16 cellular contexts compared by ENCODE assay signal in genomic region chr14:32383337-32384009, GRCh38. TPM values are rescaled to one million over a fixed set of nuclear protein-coding genes. Genes with fewer than 3 reads are reported as not detected.
A peak's percentile ranks its signal among the peaks of the same experiment; 100 is the strongest.
DNase-seq lines count a peak whose midpoint lies in the region; ATAC-seq, FAIRE-seq and TF ChIP-seq lines count a peak whose summit lies in the region.
"Had no signal": no experiment of that assay in that cellular context is flagged by ENCODE, and none has a peak within 500 bp of the region (broad histone marks: within the 10 kb centered on the region; RNA-seq: fewer than 3 reads in every experiment).

No MANE protein-coding gene starts in this region.

- H3K9me3 ChIP-seq in keratinocyte (ENCODE audit: control insufficient read depth, low read depth, low read length) = no peaks in the 10 kb centered on the region
- H3K9me3 ChIP-seq: A549; BLaER1 treated with 17β-estradiol and CSF1 and Interleukin-3, amounts not matched to agents 10 nM and 100 nM had no signal

- H3K27ac ChIP-seq in dorsolateral prefrontal cortex = peak overlapping the region in 41 of 59 donors; percentile 3 to 76 (median 44)
- H3K27ac ChIP-seq in keratinocyte (ENCODE audit: control insufficient read depth, insufficient read depth, low read length) = peak overlapping the region; percentile 78
- H3K27ac ChIP-seq: A549; BLaER1 treated with 17β-estradiol and CSF1 and Interleukin-3, amounts not matched to agents 10 nM and 100 nM; HL-60 had no signal

- H3K4me3 ChIP-seq in dorsolateral prefrontal cortex (no peak overlapping the region), keratinocyte (ENCODE audit: control insufficient read depth in 2 of 3, extremely low read depth in 1 of 3, insufficient read depth in 2 of 3, low read depth in 1 of 3, low read length in 3 of 3) (no peak overlapping the region)
- H3K4me3 ChIP-seq: A549; BLaER1 treated with 17β-estradiol and CSF1 and Interleukin-3, amounts not matched to agents 10 nM and 100 nM had no signal

- peak; percentile 36 for FAIRE-seq in keratinocyte (lab: Jason Lieb, UNC)
- FAIRE-seq: A549, HTR-8/SVneo had no signal

- dilution Hi-C loops in keratinocyte (cut with MboI; ENCODE audit: extremely low pct_ligation_motif_present, low sequenced_read_pairs) = no loop called here

- H3K9me1 ChIP-seq in keratinocyte (ENCODE audit: control insufficient read depth, extremely low read depth, insufficient read depth, low read length) = no peaks in the 10 kb centered on the region

- H3K27me3 ChIP-seq in dorsolateral prefrontal cortex (no peaks in the 10 kb centered on the region), keratinocyte (ENCODE audit: control insufficient read depth, extremely low read depth, insufficient read depth, low read length) (no peaks in the 10 kb centered on the region)
- H3K27me3 ChIP-seq: BLaER1 treated with 17β-estradiol and CSF1 and Interleukin-3, amounts not matched to agents 10 nM and 100 nM had no signal

- no peaks in the 10 kb centered on the region for H4K20me1 ChIP-seq in keratinocyte (ENCODE audit: control insufficient read depth, extremely low read depth, insufficient read depth, low read length)
- H4K20me1 ChIP-seq: BLaER1 treated with 17β-estradiol and CSF1 and Interleukin-3, amounts not matched to agents 10 nM and 100 nM had no signal

- TF ChIP-seq CTCF in dorsolateral prefrontal cortex (IDR thresholded peaks at IDR 0.05 in 54 of 56, conservative IDR thresholded peaks at IDR 0.05 in 2 of 56; ENCODE audit: low read depth in 1 of 56, partially characterized antibody in 56 of 56) = no peak
- no peak for TF ChIP-seq CTCF in keratinocyte (optimal IDR thresholded peaks at IDR 0.05 in 1 of 3, IDR thresholded peaks at IDR 0.05 in 1 of 3, conservative IDR thresholded peaks at IDR 0.05 in 1 of 3; ENCODE audit: extremely low read depth in 1 of 3, insufficient read depth in 2 of 3, low read length in 3 of 3)

- no peak for ATAC-seq in HG03175 (IDR thresholded peaks at IDR 0.05; ENCODE audit: unreplicated experiment)
- ATAC-seq: Panc1 had no signal

- intact Hi-C loops in dorsolateral prefrontal cortex (cut with DNase I) = loop anchor here in 1 of 2 donors (5.0 kb wide), 1 partner anchor 126 kb away; no protein-coding TSS in a partner anchor

- no peak overlapping the region for H2AFZ ChIP-seq in keratinocyte (ENCODE audit: control insufficient read depth, low read length)

- H3K4me1 ChIP-seq in keratinocyte (ENCODE audit: control insufficient read depth, extremely low read depth, insufficient read depth, low read length) = peaks cover 35% of the 10 kb centered on the region
- H3K4me1 ChIP-seq: A549 had no signal

- peak overlapping the region; percentile 13 for H3K4me2 ChIP-seq in keratinocyte (ENCODE audit: control insufficient read depth, extremely low read depth, insufficient read depth, low read depth, low read length)
- H3K4me2 ChIP-seq: A549; BLaER1 treated with 17β-estradiol and CSF1 and Interleukin-3, amounts not matched to agents 10 nM and 100 nM had no signal

- H3K9ac ChIP-seq in keratinocyte (ENCODE audit: control insufficient read depth, extremely low read depth, insufficient read depth, low read length) = peak overlapping the region; percentile 55
- H3K9ac ChIP-seq: BLaER1 treated with 17β-estradiol and CSF1 and Interleukin-3, amounts not matched to agents 10 nM and 100 nM had no signal

- no peaks in the 10 kb centered on the region for H3K36me3 ChIP-seq in keratinocyte (ENCODE audit: control insufficient read depth in 2 of 2, extremely low read depth in 1 of 2, insufficient read depth in 2 of 2, low read length in 2 of 2)
- H3K36me3 ChIP-seq: BLaER1 treated with 17β-estradiol and CSF1 and Interleukin-3, amounts not matched to agents 10 nM and 100 nM had no signal

- peak; percentile 54 for DNase-seq in NCI-H2171 (lab: John Stamatoyannopoulos, UW)
- DNase-seq in OCI-M1 (lab: John Stamatoyannopoulos, UW) = peak; percentile 15
- no peak for DNase-seq in dorsolateral prefrontal cortex
- DNase-seq in keratinocyte (ENCODE audit: low read depth, low spot score) = no peak
- no peak for DNase-seq in effector CD4-positive, alpha-beta T cell
- no peak for DNase-seq in activated naive CD4-positive, alpha-beta T cell treated with Interleukin-2 at 50 U/mL for 16 hours
- DNase-seq: CD8-positive, alpha-beta memory T cell; DMS79 treated with DMSO at 0.1 percent for 48 hours; NCI-H187; NCI-H510A had no signal

- no peaks in the 10 kb centered on the region for H3K79me2 ChIP-seq in keratinocyte (ENCODE audit: control insufficient read depth, insufficient read depth, low read length)

RNA-seq across cellular contexts. Expression of gene AKAP6, which starts 54.4 kb away (rescaled TPM):
- total RNA-seq in dorsolateral prefrontal cortex = 100 to 1,000 TPM; 160 to 396 (median 286) TPM
- 1.3 to 2.6 TPM (median 2.0 TPM) in 3 replicates for polyA plus RNA-seq in keratinocyte
- polyA plus RNA-seq in keratinocyte (2011; ENCODE audit: low read depth) = 2.0 TPM
- polyA plus RNA-seq in keratinocyte (2011; cell fraction: cytosol; rRNA removed) = 1.6 and 2.4 TPM in 2 replicates
- 4.0 and 4.2 TPM in 2 replicates for polyA plus RNA-seq in keratinocyte (2011; cell fraction: nucleus; rRNA removed)
- polyA plus RNA-seq in keratinocyte (2012; ENCODE audit: low replicate concordance) = 0.78 and 1.7 TPM in 2 replicates
- polyA minus RNA-seq in keratinocyte = 2.3 to 13.4 TPM (median 11.1 TPM) in 3 replicates
- 2.5 TPM for polyA minus RNA-seq in keratinocyte (2011; cell fraction: cytosol; rRNA and poly(A)+ RNA removed)
- polyA minus RNA-seq in keratinocyte (2011; cell fraction: nucleus; rRNA and poly(A)+ RNA removed) = 13.6 and 23.6 TPM in 2 replicates

Comparison
In these comparisons a context has a peak if more than half of its experiments do, and no peak if none do; other contexts are left out.
1. DNase-seq: peak in NCI-H2171 (single experiment) and OCI-M1 (single experiment); none in dorsolateral prefrontal cortex (0 of 10), keratinocyte (single experiment), effector CD4-positive, alpha-beta T cell (single experiment) and activated naive CD4-positive, alpha-beta T cell treated with Interleukin-2 at 50 U/mL for 16 hours (single experiment).